In the genomic region with DNA sequence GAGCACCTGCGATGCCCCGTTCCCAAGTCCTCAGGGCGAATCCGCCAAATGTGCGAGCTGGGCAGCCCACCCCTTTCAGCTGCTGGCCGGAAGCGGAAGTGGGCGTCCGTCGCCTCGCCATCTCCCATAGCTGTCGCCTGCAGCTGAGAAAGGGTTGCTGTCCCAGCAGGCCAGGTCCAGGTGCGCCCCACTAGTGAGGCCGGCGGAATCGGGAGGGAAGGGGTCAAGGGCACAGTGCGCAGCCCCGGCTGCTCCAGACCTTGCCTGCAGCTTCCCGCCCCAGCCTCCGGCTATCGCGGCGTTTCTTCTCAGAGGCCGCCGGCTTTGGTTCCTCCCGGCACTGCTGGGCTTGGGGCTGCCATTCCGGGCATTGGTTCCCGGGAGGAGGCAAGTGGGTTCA, we compare ENCODE assay signal across 1 cellular context.
TF ChIP-seq lines count a peak whose summit lies in the region.

ZNF177 (plus strand) TSS at position 109 of the 400 bp plus-strand sequence. CDS start 15,299 bp downstream, outside the sequence.

TF ChIP-seq in IMR-90, 13 proteins besides CTCF, POLR2A, EP300 and RAD21 (continued from another document):
- TF ChIP-seq RCOR1 (IDR thresholded peaks at IDR 0.05; ENCODE audit: insufficient replicate concordance, low read length) (no peak), RFX5 (IDR thresholded peaks at IDR 0.05; ENCODE audit: low read depth, low read length) (no peak), SMC3 (IDR thresholded peaks at IDR 0.05; ENCODE audit: low read depth, low read length) (no peak), CEBPB (IDR thresholded peaks at IDR 0.05; ENCODE audit: low read depth, low read length) (no peak)
